In the genomic region with DNA sequence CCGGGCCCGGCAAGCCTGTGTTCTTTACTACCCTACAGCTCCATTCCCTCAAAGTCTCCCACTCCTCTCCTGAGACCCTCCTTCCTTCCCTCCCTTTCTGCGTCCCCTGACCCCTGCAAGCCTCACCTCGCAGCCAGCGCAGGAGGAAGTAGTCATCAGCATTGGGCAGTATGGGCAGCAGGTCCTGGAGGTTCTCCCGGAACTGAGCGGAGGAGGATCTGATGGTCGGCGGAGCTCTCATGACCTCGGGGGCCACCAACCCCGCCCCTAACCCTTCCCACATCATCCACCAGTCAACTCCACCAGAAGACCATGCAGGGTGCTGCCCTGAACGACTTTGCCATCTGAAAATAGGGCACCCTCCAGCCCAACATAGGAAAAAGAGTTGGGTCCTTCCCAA, we compare ENCODE assay signal across 1 cellular context.
TF ChIP-seq lines count a peak whose summit lies in the region.

No MANE protein-coding gene starts in this region.

TF ChIP-seq in HepG2, 621 proteins besides CTCF, POLR2A, EP300 and RAD21:
- TF ChIP-seq ZNF556 (CRISPR knock-in tag; IDR thresholded peaks at IDR 0.05; ENCODE audit: borderline replicate concordance) (no peak), KDM5A (IDR thresholded peaks at IDR 0.05; ENCODE audit: borderline replicate concordance, low read length) (0 out of 2 replicates have a peak, but pooled peaks have one; percentile 10)
- TF ChIP-seq, protein P1, sequence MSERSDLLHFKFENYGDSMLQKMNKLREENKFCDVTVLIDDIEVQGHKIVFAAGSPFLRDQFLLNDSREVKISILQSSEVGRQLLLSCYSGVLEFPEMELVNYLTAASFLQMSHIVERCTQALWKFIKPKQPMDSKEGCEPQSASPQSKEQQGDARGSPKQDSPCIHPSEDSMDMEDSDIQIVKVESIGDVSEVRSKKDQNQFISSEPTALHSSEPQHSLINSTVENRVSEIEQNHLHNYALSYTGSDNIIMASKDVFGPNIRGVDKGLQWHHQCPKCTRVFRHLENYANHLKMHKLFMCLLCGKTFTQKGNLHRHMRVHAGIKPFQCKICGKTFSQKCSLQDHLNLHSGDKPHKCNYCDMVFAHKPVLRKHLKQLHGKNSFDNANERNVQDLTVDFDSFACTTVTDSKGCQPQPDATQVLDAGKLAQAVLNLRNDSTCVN (CRISPR knock-in tag; IDR thresholded peaks at IDR 0.05; ENCODE audit: borderline replicate concordance): no peak
